28 cellular contexts compared by ENCODE assay signal in the genomic region with DNA sequence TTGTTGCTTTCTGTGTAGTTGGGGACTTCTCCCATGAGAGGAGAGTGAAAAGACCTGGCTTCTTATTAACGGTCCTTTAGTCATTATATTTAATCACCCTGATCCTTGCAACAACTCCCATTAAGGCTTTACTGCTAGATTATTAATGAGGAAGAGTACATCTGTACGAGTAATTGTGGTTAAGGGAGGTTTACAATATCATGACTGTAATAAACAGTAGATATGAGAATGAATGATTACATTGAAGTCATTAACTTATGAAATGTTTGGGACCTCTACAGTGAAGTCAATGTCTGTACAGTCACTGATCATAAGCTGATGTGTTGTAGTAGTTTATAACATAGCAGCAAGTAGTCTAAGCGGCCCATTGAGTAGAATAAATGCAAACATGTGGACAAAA. TPM values are rescaled to one million over a fixed set of nuclear protein-coding genes. Genes with fewer than 3 reads are reported as not detected.
"Had no signal": no experiment of that assay in that cellular context is flagged by ENCODE, and none has a peak within 500 bp of the region (broad histone marks: within the 10 kb centered on the region; RNA-seq: fewer than 3 reads in every experiment).

No MANE protein-coding gene starts in this region.

- DNase-seq: stimulated activated CD4-positive, alpha-beta T cell treated with anti-CD3 and anti-CD28 coated beads, Interleukin-2, amount 100 ng/mL, for 48 hours; stimulated activated CD4-positive, alpha-beta T cell treated with anti-CD3 and anti-CD28 coated beads, Interleukin-4, amount 100 ng/mL, for 1 hour; stimulated activated CD4-positive, alpha-beta T cell treated with anti-CD3 and anti-CD28 coated beads, Interleukin-4, amount 100 ng/mL, for 24 hours; stimulated activated CD4-positive, alpha-beta T cell treated with anti-CD3 and anti-CD28 coated beads, Interleukin-4, amount 100 ng/mL, for 4 hours; stimulated activated CD8-positive, alpha-beta memory T cell treated with anti-CD3 and anti-CD28 coated beads, Interleukin-4, amount 100 ng/mL, for 48 hours; stimulated activated naive B cell treated with anti-CD40 and anti-IgM and Interleukin-4, amounts not matched to agents 10 μg/mL and 1 μg/mL and 100 μg/mL, for 72 hours; stimulated activated naive CD4-positive, alpha-beta T cell; stimulated activated naive CD4-positive, alpha-beta T cell treated with Interleukin-2 at 50 U/mL for 16 hours; stimulated activated naive CD8-positive, alpha-beta T cell treated with anti-CD3 and anti-CD28 coated beads, Interleukin-15, amount 100 ng/mL, for 72 hours; stimulated activated naive CD8-positive, alpha-beta T cell treated with anti-CD3 and anti-CD28 coated beads, Interleukin-15, Interleukin-2, amounts not matched to agents 100 U/mL and 50 U/mL, for 24 hours; stomach; testis; thyroid gland; tibial artery; transverse colon; trophoblast cell; upper lobe of left lung; upper lobe of right lung; uterus had no signal

- H3K9me3 Mint-ChIP-seq: stimulated activated effector memory CD8-positive, alpha-beta T cell treated with anti-CD3 and anti-CD28 coated beads, Interleukin-12 subunit alpha, Interleukin-12 subunit beta, amount 100 ng/mL, for 72 hours; stimulated activated memory B cell treated with anti-CD40 and anti-IgM and Interleukin-4, amounts not matched to agents 10 μg/mL and 1 μg/mL and 100 μg/mL, for 72 hours; stimulated activated naive B cell treated with anti-CD40 and anti-IgM and Interleukin-4, amounts not matched to agents 10 μg/mL and 1 μg/mL and 100 μg/mL, for 72 hours; stimulated activated naive CD8-positive, alpha-beta T cell treated with anti-CD3 and anti-CD28 coated beads, Interleukin-15, amount 100 ng/mL, for 72 hours; stimulated activated naive CD8-positive, alpha-beta T cell treated with anti-CD3 and anti-CD28 coated beads, Interleukin-15, Interleukin-2, amounts not matched to agents 100 ng/mL and 50 ng/mL, for 24 hours; type B pancreatic cell had no signal

- H3K4me3 ChIP-seq: stomach, suprapubic skin, testis, thoracic aorta, thyroid gland, tibial artery, tibial nerve, transverse colon, upper lobe of left lung, upper lobe of right lung, uterus, vagina had no signal

- H3K36me3 ChIP-seq: stomach, suprapubic skin, thoracic aorta, thyroid gland, tibial artery, tibial nerve, transverse colon, upper lobe of left lung, upper lobe of right lung, uterus, vagina had no signal

- H3K27me3 ChIP-seq: stomach, testis, thyroid gland, tibial artery, tibial nerve, transverse colon, upper lobe of left lung, upper lobe of right lung, uterus, vagina had no signal

- H3K27ac ChIP-seq: stomach, suprapubic skin, testis, thoracic aorta, thyroid gland, tibial artery, tibial nerve, transverse colon, upper lobe of left lung, upper lobe of right lung, uterus, vagina had no signal

- H3K4me1 Mint-ChIP-seq: stimulated activated effector memory CD8-positive, alpha-beta T cell treated with anti-CD3 and anti-CD28 coated beads, Interleukin-12 subunit alpha, Interleukin-12 subunit beta, amount 100 ng/mL, for 72 hours; stimulated activated naive CD8-positive, alpha-beta T cell treated with anti-CD3 and anti-CD28 coated beads, Interleukin-15, amount 100 ng/mL, for 72 hours had no signal

- H3K9me3 ChIP-seq: stomach, suprapubic skin, testis, thoracic aorta, thyroid gland, tibial artery, tibial nerve, transverse colon, upper lobe of left lung, upper lobe of right lung, uterus, vagina had no signal

- H3K27me3 Mint-ChIP-seq: stimulated activated naive CD8-positive, alpha-beta T cell treated with anti-CD3 and anti-CD28 coated beads, Interleukin-15, amount 100 ng/mL, for 72 hours; type B pancreatic cell had no signal

- FAIRE-seq: urothelium cell line had no signal

- H3K36me3 Mint-ChIP-seq: stimulated activated effector memory CD8-positive, alpha-beta T cell treated with anti-CD3 and anti-CD28 coated beads, Interleukin-12 subunit alpha, Interleukin-12 subunit beta, amount 100 ng/mL, for 72 hours; stimulated activated memory B cell treated with anti-CD40 and anti-IgM and Interleukin-4, amounts not matched to agents 10 μg/mL and 1 μg/mL and 100 μg/mL, for 72 hours; stimulated activated naive B cell treated with anti-CD40 and anti-IgM and Interleukin-4, amounts not matched to agents 10 μg/mL and 1 μg/mL and 100 μg/mL, for 72 hours had no signal

- H3K27ac Mint-ChIP-seq: stimulated activated effector memory CD8-positive, alpha-beta T cell treated with anti-CD3 and anti-CD28 coated beads, Interleukin-12 subunit alpha, Interleukin-12 subunit beta, amount 100 ng/mL, for 72 hours; stimulated activated memory B cell treated with anti-CD40 and anti-IgM and Interleukin-4, amounts not matched to agents 10 μg/mL and 1 μg/mL and 100 μg/mL, for 72 hours; stimulated activated naive B cell treated with anti-CD40 and anti-IgM and Interleukin-4, amounts not matched to agents 10 μg/mL and 1 μg/mL and 100 μg/mL, for 72 hours; stimulated activated naive CD8-positive, alpha-beta T cell treated with anti-CD3 and anti-CD28 coated beads, Interleukin-15, amount 100 ng/mL, for 72 hours; stimulated activated naive CD8-positive, alpha-beta T cell treated with anti-CD3 and anti-CD28 coated beads, Interleukin-15, Interleukin-2, amounts not matched to agents 100 ng/mL and 50 ng/mL, for 24 hours; type B pancreatic cell had no signal

- H3K4me1 ChIP-seq: stomach, suprapubic skin, testis, thyroid gland, tibial artery, tibial nerve, upper lobe of right lung, uterus, vagina had no signal

- ATAC-seq: stimulated activated effector memory CD8-positive, alpha-beta T cell treated with anti-CD3 and anti-CD28 coated beads, Interleukin-12 subunit alpha, Interleukin-12 subunit beta, amount 100 ng/mL, for 72 hours; stimulated activated memory B cell treated with anti-CD40 and anti-IgM and Interleukin-4, amounts not matched to agents 10 μg/mL and 1 μg/mL and 100 μg/mL, for 72 hours; stimulated activated naive B cell treated with anti-CD40 and anti-IgM and Interleukin-4, amounts not matched to agents 10 μg/mL and 1 μg/mL and 100 μg/mL, for 72 hours; stimulated activated naive CD8-positive, alpha-beta T cell treated with anti-CD3 and anti-CD28 coated beads, Interleukin-15, amount 100 ng/mL, for 72 hours; stimulated activated naive CD8-positive, alpha-beta T cell treated with anti-CD3 and anti-CD28 coated beads, Interleukin-15, Interleukin-2, amounts not matched to agents 100 U/mL and 50 U/mL, for 24 hours; upper lobe of right lung had no signal

- H3K4me3 Mint-ChIP-seq: stimulated activated effector memory CD8-positive, alpha-beta T cell treated with anti-CD3 and anti-CD28 coated beads, Interleukin-12 subunit alpha, Interleukin-12 subunit beta, amount 100 ng/mL, for 72 hours; stimulated activated memory B cell treated with anti-CD40 and anti-IgM and Interleukin-4, amounts not matched to agents 10 μg/mL and 1 μg/mL and 100 μg/mL, for 72 hours; stimulated activated naive B cell treated with anti-CD40 and anti-IgM and Interleukin-4, amounts not matched to agents 10 μg/mL and 1 μg/mL and 100 μg/mL, for 72 hours; stimulated activated naive CD8-positive, alpha-beta T cell treated with anti-CD3 and anti-CD28 coated beads, Interleukin-15, amount 100 ng/mL, for 72 hours; stimulated activated naive CD8-positive, alpha-beta T cell treated with anti-CD3 and anti-CD28 coated beads, Interleukin-15, Interleukin-2, amounts not matched to agents 100 ng/mL and 50 ng/mL, for 24 hours; type B pancreatic cell had no signal

RNA-seq across cellular contexts. Expression of a gene that starts 24.7 kb away (rescaled TPM):
- total RNA-seq: suprapubic skin had no signal
